8 cellular contexts compared by ENCODE assay signal in the genomic region with DNA sequence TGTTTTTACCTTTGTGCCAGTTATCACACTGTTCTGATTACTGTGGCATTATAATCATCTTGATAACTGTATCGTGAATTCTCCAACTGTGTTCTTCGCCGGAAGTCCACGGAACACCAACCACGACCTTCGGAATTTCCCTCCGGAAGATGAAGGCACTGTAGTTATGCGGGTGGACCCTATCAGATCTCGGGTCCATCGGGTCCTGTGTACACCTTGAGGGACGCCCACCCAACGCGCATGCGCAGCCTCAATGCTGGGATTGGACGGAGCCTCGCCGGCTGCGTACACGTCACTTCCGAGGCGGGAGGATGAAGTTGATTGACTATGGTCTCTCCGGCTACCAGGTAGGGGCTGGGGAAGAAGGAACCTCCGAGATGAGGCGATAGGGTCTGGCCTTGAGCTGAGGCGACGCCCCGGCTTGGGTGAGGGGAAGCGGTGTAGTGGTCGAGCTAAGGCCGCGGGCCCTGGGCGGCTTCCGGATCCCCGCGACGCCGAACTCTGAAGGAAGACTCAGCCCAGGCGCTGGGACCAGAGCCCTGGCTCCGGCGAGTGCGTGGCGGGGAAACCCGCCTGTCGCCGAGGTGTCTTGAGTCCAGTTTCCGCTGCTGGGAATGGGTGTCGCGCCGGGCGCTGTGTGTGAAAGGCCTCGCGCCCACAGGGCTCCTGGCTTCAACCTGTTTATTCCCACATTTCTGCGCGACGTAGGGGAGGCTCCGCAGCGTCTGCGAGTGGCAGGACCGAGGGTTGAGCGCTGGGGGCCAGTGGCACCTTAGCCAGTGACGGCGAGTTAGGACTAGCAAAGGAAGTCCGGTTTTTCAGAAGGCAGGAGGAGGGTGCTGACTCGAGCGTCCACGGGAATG.
A peak's percentile ranks its signal among the peaks of the same experiment; 100 is the strongest.
DNase-seq lines count a peak whose midpoint lies in the region; ATAC-seq and TF ChIP-seq lines count a peak whose summit lies in the region.

A gene with protein sequence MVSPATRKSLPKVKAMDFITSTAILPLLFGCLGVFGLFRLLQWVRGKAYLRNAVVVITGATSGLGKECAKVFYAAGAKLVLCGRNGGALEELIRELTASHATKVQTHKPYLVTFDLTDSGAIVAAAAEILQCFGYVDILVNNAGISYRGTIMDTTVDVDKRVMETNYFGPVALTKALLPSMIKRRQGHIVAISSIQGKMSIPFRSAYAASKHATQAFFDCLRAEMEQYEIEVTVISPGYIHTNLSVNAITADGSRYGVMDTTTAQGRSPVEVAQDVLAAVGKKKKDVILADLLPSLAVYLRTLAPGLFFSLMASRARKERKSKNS (plus strand): TSS at position 320 of the 863 bp plus-strand sequence. CDS start 8 bp downstream, at position 328.

- no peak for TF ChIP-seq CTCF in AG09309 (IDR thresholded peaks at IDR 0.05; ENCODE audit: control insufficient read depth, insufficient read depth, low read depth, low read length, missing control alignments)

- peak; percentile 95 for ATAC-seq in GM19023 (IDR thresholded peaks at IDR 0.05; ENCODE audit: unreplicated experiment)
- ATAC-seq in HG03280 (IDR thresholded peaks at IDR 0.05; ENCODE audit: unreplicated experiment): peak; percentile 92
- ATAC-seq in activated CD4-positive, CD25-positive, alpha-beta regulatory T cell treated with anti-CD3 and anti-CD28 coated beads, Interleukin-2, amount 50 U/mL, for 24 hours: peak; percentile 95 to 96

- DNase-seq in AG09309 (ENCODE audit: low read depth): peak; percentile 48
- DNase-seq in NCI-H345 treated with DMSO at 0.1 percent for 48 hours (lab: John Stamatoyannopoulos, UW; ENCODE audit: unreplicated experiment): peak; percentile 88
- DNase-seq in cerebellar cortex (ENCODE audit: low spot score): peak; percentile 98
- DNase-seq in islet precursor cell: peak; percentile 99
- DNase-seq in stimulated activated CD4-positive, alpha-beta T cell treated with anti-CD3 and anti-CD28 coated beads, Interleukin-12 subunit alpha, Interleukin-12 subunit beta, amount 100 ng/mL, for 48 hours (ENCODE audit: low read depth in 2 of 3, low spot score in 1 of 3): peak; percentile 92 to 97 (median 93)

- peak within 1 kb of the TSS; percentile 61 for H3K4me3 ChIP-seq in AG09309 (ENCODE audit: control insufficient read depth, low read depth, low read length)

Comparison
In these comparisons a context has a peak if more than half of its experiments do, and no peak if none do; other contexts are left out.
1. Peak in every context shown above with its lines: DNase-seq, ATAC-seq and H3K4me3 ChIP-seq.
2. DNase-seq: peak in every context shown above with its lines; median percentile 99 in islet precursor cell; 98 in cerebellar cortex; 93 in stimulated activated CD4-positive, alpha-beta T cell treated with anti-CD3 and anti-CD28 coated beads, Interleukin-12 subunit alpha, Interleukin-12 subunit beta, amount 100 ng/mL, for 48 hours; 88 in NCI-H345 treated with DMSO at 0.1 percent for 48 hours; 48 in AG09309.